Comparison of ENCODE assay signal across 8 cellular contexts in the genomic region with DNA sequence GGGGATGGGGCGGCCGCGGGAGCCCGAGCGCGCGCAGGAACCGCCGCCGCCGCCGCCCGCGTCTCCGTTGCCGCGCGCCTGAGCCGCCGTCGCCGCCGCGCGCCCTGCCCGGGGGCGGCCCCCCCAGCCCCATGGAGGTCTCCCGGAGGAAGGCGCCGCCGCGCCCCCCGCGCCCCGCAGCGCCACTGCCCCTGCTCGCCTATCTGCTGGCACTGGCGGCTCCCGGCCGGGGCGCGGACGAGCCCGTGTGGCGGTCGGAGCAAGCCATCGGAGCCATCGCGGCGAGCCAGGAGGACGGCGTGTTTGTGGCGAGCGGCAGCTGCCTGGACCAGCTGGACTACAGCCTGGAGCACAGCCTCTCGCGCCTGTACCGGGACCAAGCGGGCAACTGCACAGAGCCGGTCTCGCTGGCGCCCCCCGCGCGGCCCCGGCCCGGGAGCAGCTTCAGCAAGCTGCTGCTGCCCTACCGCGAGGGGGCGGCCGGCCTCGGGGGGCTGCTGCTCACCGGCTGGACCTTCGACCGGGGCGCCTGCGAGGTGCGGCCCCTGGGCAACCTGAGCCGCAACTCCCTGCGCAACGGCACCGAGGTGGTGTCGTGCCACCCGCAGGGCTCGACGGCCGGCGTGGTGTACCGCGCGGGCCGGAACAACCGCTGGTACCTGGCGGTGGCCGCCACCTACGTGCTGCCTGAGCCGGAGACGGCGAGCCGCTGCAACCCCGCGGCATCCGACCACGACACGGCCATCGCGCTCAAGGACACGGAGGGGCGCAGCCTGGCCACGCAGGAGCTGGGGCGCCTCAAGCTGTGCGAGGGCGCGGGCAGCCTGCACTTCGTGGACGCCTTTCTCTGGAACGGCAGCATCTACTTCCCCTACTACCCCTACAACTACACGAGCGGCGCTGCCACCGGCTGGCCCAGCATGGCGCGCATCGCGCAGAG. TPM values are rescaled to one million over a fixed set of nuclear protein-coding genes. Genes with fewer than 3 reads are reported as not detected.
DNase-seq lines count a peak whose midpoint lies in the region; ATAC-seq and TF ChIP-seq lines count a peak whose summit lies in the region.

No MANE protein-coding gene starts in this region.

- TF ChIP-seq POLR2A in breast epithelium (IDR thresholded peaks at IDR 0.05): no peak

- H3K9me3 ChIP-seq in breast epithelium: no peaks in the 10 kb centered on the region

- peak overlapping the region; percentile 66 to 83 (median 66) for H3K4me3 ChIP-seq in breast epithelium

- peak overlapping the region; percentile 45 for H3K27ac Mint-ChIP-seq in T-helper 1 cell treated with Interleukin-12 subunit alpha and Interleukin-12 subunit beta and Interleukin-4 antibody, amounts not matched to agents 30 μg/mL and 1 μg/mL, for 36 hours

- no peaks in the 10 kb centered on the region for H3K36me3 ChIP-seq in breast epithelium

- DNase-seq in COR-L47 (lab: John Stamatoyannopoulos, UW) (peak; percentile 55), breast epithelium (ENCODE audit: low spot score in 2 of 2) (no peak), islet precursor cell (peak; percentile 90), HCEC 1CT (no peak)
- peak; percentile 36 for DNase-seq in stimulated activated CD4-positive, alpha-beta T cell treated with anti-CD3 and anti-CD28 coated beads, Interleukin-4, amount 100 ng/mL, for 24 hours

- no peaks in the 10 kb centered on the region for H3K9me3 Mint-ChIP-seq in T-helper 1 cell treated with Interleukin-12 subunit alpha and Interleukin-12 subunit beta and Interleukin-4 antibody, amounts not matched to agents 30 μg/mL and 1 μg/mL, for 36 hours

- H3K4me3 Mint-ChIP-seq in T-helper 1 cell treated with Interleukin-12 subunit alpha and Interleukin-12 subunit beta and Interleukin-4 antibody, amounts not matched to agents 30 μg/mL and 1 μg/mL, for 36 hours: peak overlapping the region; percentile 93

- peaks cover 31% of the 10 kb centered on the region for H3K27me3 Mint-ChIP-seq in T-helper 1 cell treated with Interleukin-12 subunit alpha and Interleukin-12 subunit beta and Interleukin-4 antibody, amounts not matched to agents 30 μg/mL and 1 μg/mL, for 36 hours (ENCODE audit: low read depth)

- peaks cover 0 to 7% of the 10 kb centered on the region in 2 donors for H3K4me1 ChIP-seq in breast epithelium

- H3K36me3 Mint-ChIP-seq in T-helper 1 cell treated with Interleukin-12 subunit alpha and Interleukin-12 subunit beta and Interleukin-4 antibody, amounts not matched to agents 30 μg/mL and 1 μg/mL, for 36 hours (ENCODE audit: low read depth): peaks cover 22% of the 10 kb centered on the region

- H3K4me1 Mint-ChIP-seq in T-helper 1 cell treated with Interleukin-12 subunit alpha and Interleukin-12 subunit beta and Interleukin-4 antibody, amounts not matched to agents 30 μg/mL and 1 μg/mL, for 36 hours (ENCODE audit: low read depth): peaks cover 44% of the 10 kb centered on the region

- intact Hi-C loops in breast epithelium (cut with DNase I; ENCODE audit: low total_unique reads): loop anchor here (10.0 kb wide), 1 partner anchor 596 kb away; no protein-coding TSS in a partner anchor

- no peak for TF ChIP-seq CTCF in breast epithelium (IDR thresholded peaks at IDR 0.05)

- peaks cover 0 to 17% of the 10 kb centered on the region in 2 donors for H3K27me3 ChIP-seq in breast epithelium

- peak overlapping the region in 1 of 2 donors; percentile 63 for H3K27ac ChIP-seq in breast epithelium

- peak; percentile 25 for ATAC-seq in GM19351 (IDR thresholded peaks at IDR 0.05; ENCODE audit: unreplicated experiment)
- peak; percentile 20 for ATAC-seq in HG03457 (IDR thresholded peaks at IDR 0.05; ENCODE audit: unreplicated experiment)

RNA-seq across cellular contexts. Expression of a gene that starts 0.7 kb away (rescaled TPM):
- total RNA-seq in breast epithelium: 10 to 100 TPM in 1 of 3 donors, 1 to 10 TPM in 2; 7.5 to 21.4 (median 8.2) TPM

Comparison
In these comparisons a context has a peak if more than half of its experiments do, and no peak if none do; other contexts are left out.
1. DNase-seq: peak in COR-L47 (single experiment), islet precursor cell (single experiment) and stimulated activated CD4-positive, alpha-beta T cell treated with anti-CD3 and anti-CD28 coated beads, Interleukin-4, amount 100 ng/mL, for 24 hours (single experiment); none in breast epithelium (0 of 2) and HCEC 1CT (single experiment).